In genomic region chr15:82128401-82129143, GRCh38 we compare ENCODE assay signal across 11 cellular contexts.
DNase-seq lines count a peak whose midpoint lies in the region; ATAC-seq and TF ChIP-seq lines count a peak whose summit lies in the region.
"Had no signal": no experiment of that assay in that cellular context is flagged by ENCODE, and none has a peak within 500 bp of the region (broad histone marks: within the 10 kb centered on the region; RNA-seq: fewer than 3 reads in every experiment).

No MANE protein-coding gene starts in this region.

- peaks cover 19% of the 10 kb centered on the region for H3K4me1 Mint-ChIP-seq in nephron
- H3K4me1 Mint-ChIP-seq in MCF 10A (ENCODE audit: insufficient read depth, unreplicated experiment): peaks cover 19% of the 10 kb centered on the region

- TF ChIP-seq CTCF in nephron (IDR thresholded peaks at IDR 0.05; ENCODE audit: unreplicated experiment in 3 of 3): no peak
- no peak for TF ChIP-seq CTCF in GM13977 (IDR thresholded peaks at IDR 0.05; ENCODE audit: extremely low read depth, insufficient read depth, missing control alignments)
- no peak for TF ChIP-seq CTCF in MCF 10A (IDR thresholded peaks at IDR 0.05; ENCODE audit: unreplicated experiment)

- BruUV-seq in MCF 10A (replicated peaks; lab: Mats Ljungman, UMichigan): no TSS peak

- POLR2A ChIA-PET in MCF 10A (lab: Yijun Ruan, JAX): interaction anchor here (0.6 kb wide), 1 partner anchor 41 kb away, joined by 3 read pairs; no protein-coding TSS in a partner anchor

- peaks cover 8% of the 10 kb centered on the region for H3K36me3 Mint-ChIP-seq in nephron (ENCODE audit: low read depth)
- peaks cover 24% of the 10 kb centered on the region for H3K36me3 Mint-ChIP-seq in MCF 10A (ENCODE audit: insufficient read depth, unreplicated experiment)

- intact Hi-C loops in MCF 10A (cut with micrococcal nuclease): no loop called here

- H3K27ac Mint-ChIP-seq in nephron (peak overlapping the region in 2 of 3 experiments; percentile 46 to 91), MCF 10A (ENCODE audit: low read depth, unreplicated experiment) (no peak overlapping the region)

- H3K27me3 Mint-ChIP-seq in nephron (ENCODE audit: low read depth) (peaks cover 4% of the 10 kb centered on the region), MCF 10A (ENCODE audit: insufficient read depth, unreplicated experiment) (no peaks in the 10 kb centered on the region)

- H3K9me3 Mint-ChIP-seq in nephron (no peaks in the 10 kb centered on the region), MCF 10A (ENCODE audit: unreplicated experiment) (no peaks in the 10 kb centered on the region)

- no peak overlapping the region for H3K4me3 Mint-ChIP-seq in nephron
- H3K4me3 Mint-ChIP-seq in MCF 10A (ENCODE audit: unreplicated experiment): no peak overlapping the region

- DNase-seq in SKM-1 treated with dmso at 0.1 percent for 144 hours (lab: John Stamatoyannopoulos, UW; ENCODE audit: unreplicated experiment): peak; percentile 1
- no peak for DNase-seq in GM13977 (ENCODE audit: low spot score)
- DNase-seq in mucosa of gallbladder (ENCODE audit: low spot score): no peak
- no peak for DNase-seq in MCF 10A (ENCODE audit: unreplicated experiment)
- DNase-seq: DMS79 treated with DMSO at 0.1 percent for 48 hours, gastrocnemius medialis, NCI-H2081 treated with DMSO at 0.1 percent for 48 hours had no signal

- in situ Hi-C loops in GM13977 (cut with MboI; ENCODE audit: low pct_unique_long_range_greater_than_20kb, low sequenced_read_pairs, unreplicated experiment): no loop called here

- ATAC-seq in GM18873 (IDR thresholded peaks at IDR 0.05; ENCODE audit: low FRiP score, unreplicated experiment) (peak; percentile 68), HG03159 (IDR thresholded peaks at IDR 0.05; ENCODE audit: unreplicated experiment) (peak; percentile 71), GM21529 (IDR thresholded peaks at IDR 0.05; ENCODE audit: unreplicated experiment) (no peak)
- ATAC-seq: gastrocnemius medialis had no signal

- CTCF ChIA-PET in MCF 10A (lab: Yijun Ruan, JAX): interaction anchor here (0.7 to 3.9 kb wide), 5 partner anchors 8 to 162 kb away, joined by 3 to 14 read pairs (median 5); no protein-coding TSS in a partner anchor
